18 cellular contexts compared by ENCODE assay signal in genomic region chr18:43774497-43774896, GRCh38.
"Had no signal": no experiment of that assay in that cellular context is flagged by ENCODE, and none has a peak within 500 bp of the region (broad histone marks: within the 10 kb centered on the region; RNA-seq: fewer than 3 reads in every experiment).

No MANE protein-coding gene starts in this region.

- FAIRE-seq: keratinocyte had no signal

- ATAC-seq: activated CD4-positive, CD25-positive, alpha-beta regulatory T cell treated with anti-CD3 and anti-CD28 coated beads, Interleukin-2, amount 50 U/mL, for 24 hours; activated T-cell treated with anti-CD3 and anti-CD28 coated beads, Interleukin-2, amount 50 U/mL, for 4 hours; lower lobe of right lung; natural killer cell treated with Interleukin-12 subunit alpha and Interleukin-12 subunit beta and Interleukin-15 and Interleukin-18, amount 100 ng/mL, for 72 hours; stimulated activated memory B cell treated with anti-CD40 and anti-IgM and Interleukin-4, amounts not matched to agents 10 μg/mL and 1 μg/mL and 100 μg/mL, for 72 hours; T-cell had no signal

- H3K9me3 ChIP-seq: lower lobe of right lung, thoracic aorta, upper lobe of left lung had no signal

- H3K27ac ChIP-seq: lower lobe of right lung, spleen, thoracic aorta, upper lobe of left lung had no signal

- H3K36me3 ChIP-seq: lower lobe of right lung, spleen, thoracic aorta, upper lobe of left lung had no signal

- H3K4me1 ChIP-seq: spleen had no signal

- H3K27me3 ChIP-seq: spleen, upper lobe of left lung had no signal

- H3K4me3 ChIP-seq: lower lobe of right lung, spleen, thoracic aorta, upper lobe of left lung had no signal

- DNase-seq: activated CD4-positive, alpha-beta T cell treated with anti-CD3 and anti-CD28 coated beads, Interleukin-2, amount 50 U/mL, for 1 hour; activated CD8-positive, alpha-beta memory T cell treated with anti-CD3 and anti-CD28 coated beads, Interleukin-2, amount 50 U/mL, for 4 hours; activated naive CD4-positive, alpha-beta T cell treated with anti-CD3 and anti-CD28 coated beads, Interleukin-2, amount 50 U/mL, for 16 hours; activated T-cell treated with anti-CD3 and anti-CD28 coated beads, Interleukin-2, amount 50 U/mL, for 4 hours; aorta; effector CD4-positive, alpha-beta T cell; lower lobe of right lung; retina; spleen; stimulated activated CD4-positive, alpha-beta T cell treated with anti-CD3 and anti-CD28 coated beads, Interleukin-4, amount 100 ng/mL, for 4 hours; T-cell; T-helper 9 cell; upper lobe of left lung had no signal
